ENCODE assay signal across 1 cellular context in the genomic region with DNA sequence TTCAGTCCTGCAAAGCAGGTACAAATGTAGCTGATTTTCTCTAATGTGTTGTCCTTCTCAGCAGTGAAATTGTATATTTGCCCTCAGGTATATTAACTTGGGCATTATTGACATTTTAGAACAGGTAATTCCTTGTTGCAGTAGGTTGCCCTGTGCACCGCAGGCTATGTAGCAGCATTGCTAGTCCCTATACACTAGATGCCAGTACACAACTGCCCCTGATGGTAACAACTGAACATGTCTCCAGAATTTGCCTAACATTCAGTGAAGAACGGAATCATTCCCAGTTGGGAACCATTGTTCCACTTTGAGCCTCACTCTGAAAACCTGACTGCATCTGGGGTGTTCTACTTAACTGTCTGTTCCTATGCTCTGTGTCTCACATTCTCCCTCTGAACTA.
A peak's percentile ranks its signal among the peaks of the same experiment; 100 is the strongest.
TF ChIP-seq lines count a peak whose summit lies in the region.

No MANE protein-coding gene starts in this region.

TF ChIP-seq in HepG2, 621 proteins besides CTCF, POLR2A, EP300 and RAD21 (continued from another document):
- TF ChIP-seq, protein P1, sequence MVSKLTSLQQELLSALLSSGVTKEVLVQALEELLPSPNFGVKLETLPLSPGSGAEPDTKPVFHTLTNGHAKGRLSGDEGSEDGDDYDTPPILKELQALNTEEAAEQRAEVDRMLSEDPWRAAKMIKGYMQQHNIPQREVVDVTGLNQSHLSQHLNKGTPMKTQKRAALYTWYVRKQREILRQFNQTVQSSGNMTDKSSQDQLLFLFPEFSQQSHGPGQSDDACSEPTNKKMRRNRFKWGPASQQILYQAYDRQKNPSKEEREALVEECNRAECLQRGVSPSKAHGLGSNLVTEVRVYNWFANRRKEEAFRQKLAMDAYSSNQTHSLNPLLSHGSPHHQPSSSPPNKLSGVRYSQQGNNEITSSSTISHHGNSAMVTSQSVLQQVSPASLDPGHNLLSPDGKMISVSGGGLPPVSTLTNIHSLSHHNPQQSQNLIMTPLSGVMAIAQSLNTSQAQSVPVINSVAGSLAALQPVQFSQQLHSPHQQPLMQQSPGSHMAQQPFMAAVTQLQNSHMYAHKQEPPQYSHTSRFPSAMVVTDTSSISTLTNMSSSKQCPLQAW (CRISPR knock-in tag; IDR thresholded peaks at IDR 0.05): 0 out of 2 replicates have a peak, but pooled peaks have one; percentile 28
- peak; percentile 97 for TF ChIP-seq ZNF12 (CRISPR knock-in tag; IDR thresholded peaks at IDR 0.05)
- peak; percentile 31; the same call in 1 of the 2 replicates for TF ChIP-seq BCL6 (CRISPR knock-in tag; IDR thresholded peaks at IDR 0.05)
- peak; percentile 44; the same call in 1 of the 2 replicates for TF ChIP-seq ZNF614 (CRISPR knock-in tag; IDR thresholded peaks at IDR 0.05; ENCODE audit: borderline replicate concordance)
- no peak for TF ChIP-seq ZNF607 (CRISPR knock-in tag; IDR thresholded peaks at IDR 0.05; ENCODE audit: borderline replicate concordance)
- TF ChIP-seq, protein P2, sequence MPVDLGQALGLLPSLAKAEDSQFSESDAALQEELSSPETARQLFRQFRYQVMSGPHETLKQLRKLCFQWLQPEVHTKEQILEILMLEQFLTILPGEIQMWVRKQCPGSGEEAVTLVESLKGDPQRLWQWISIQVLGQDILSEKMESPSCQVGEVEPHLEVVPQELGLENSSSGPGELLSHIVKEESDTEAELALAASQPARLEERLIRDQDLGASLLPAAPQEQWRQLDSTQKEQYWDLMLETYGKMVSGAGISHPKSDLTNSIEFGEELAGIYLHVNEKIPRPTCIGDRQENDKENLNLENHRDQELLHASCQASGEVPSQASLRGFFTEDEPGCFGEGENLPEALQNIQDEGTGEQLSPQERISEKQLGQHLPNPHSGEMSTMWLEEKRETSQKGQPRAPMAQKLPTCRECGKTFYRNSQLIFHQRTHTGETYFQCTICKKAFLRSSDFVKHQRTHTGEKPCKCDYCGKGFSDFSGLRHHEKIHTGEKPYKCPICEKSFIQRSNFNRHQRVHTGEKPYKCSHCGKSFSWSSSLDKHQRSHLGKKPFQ (CRISPR knock-in tag; IDR thresholded peaks at IDR 0.05; ENCODE audit: insufficient replicate concordance): no peak
- TF ChIP-seq ZNF644 (CRISPR knock-in tag; IDR thresholded peaks at IDR 0.05; ENCODE audit: low read depth): peak; percentile 82
- TF ChIP-seq, protein P3, sequence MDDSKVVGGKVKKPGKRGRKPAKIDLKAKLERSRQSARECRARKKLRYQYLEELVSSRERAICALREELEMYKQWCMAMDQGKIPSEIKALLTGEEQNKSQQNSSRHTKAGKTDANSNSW (CRISPR knock-in tag; IDR thresholded peaks at IDR 0.05; ENCODE audit: borderline replicate concordance): no peak
- TF ChIP-seq SIN3B (IDR thresholded peaks at IDR 0.05; ENCODE audit: low read length): no peak
- no peak for TF ChIP-seq ZNF672 (CRISPR knock-in tag; IDR thresholded peaks at IDR 0.05)
- TF ChIP-seq TBX3 (IDR thresholded peaks at IDR 0.05; ENCODE audit: borderline replicate concordance): no peak
- no peak for TF ChIP-seq NFE2 (CRISPR knock-in tag; IDR thresholded peaks at IDR 0.05)
- 0 out of 2 replicates have a peak, but pooled peaks have one; percentile 40 for TF ChIP-seq ZBTB20 (CRISPR knock-in tag; IDR thresholded peaks at IDR 0.05; ENCODE audit: borderline replicate concordance, low read depth)
- peak; percentile 41; the same call in 1 of the 2 replicates for TF ChIP-seq ZNF605 (CRISPR knock-in tag; IDR thresholded peaks at IDR 0.05)
- peak; percentile 36 for TF ChIP-seq MED1 (CRISPR knock-in tag; IDR thresholded peaks at IDR 0.05)
- TF ChIP-seq ZFYVE20 (CRISPR knock-in tag; IDR thresholded peaks at IDR 0.05; ENCODE audit: borderline replicate concordance, low read depth): no peak
- TF ChIP-seq, protein P4, sequence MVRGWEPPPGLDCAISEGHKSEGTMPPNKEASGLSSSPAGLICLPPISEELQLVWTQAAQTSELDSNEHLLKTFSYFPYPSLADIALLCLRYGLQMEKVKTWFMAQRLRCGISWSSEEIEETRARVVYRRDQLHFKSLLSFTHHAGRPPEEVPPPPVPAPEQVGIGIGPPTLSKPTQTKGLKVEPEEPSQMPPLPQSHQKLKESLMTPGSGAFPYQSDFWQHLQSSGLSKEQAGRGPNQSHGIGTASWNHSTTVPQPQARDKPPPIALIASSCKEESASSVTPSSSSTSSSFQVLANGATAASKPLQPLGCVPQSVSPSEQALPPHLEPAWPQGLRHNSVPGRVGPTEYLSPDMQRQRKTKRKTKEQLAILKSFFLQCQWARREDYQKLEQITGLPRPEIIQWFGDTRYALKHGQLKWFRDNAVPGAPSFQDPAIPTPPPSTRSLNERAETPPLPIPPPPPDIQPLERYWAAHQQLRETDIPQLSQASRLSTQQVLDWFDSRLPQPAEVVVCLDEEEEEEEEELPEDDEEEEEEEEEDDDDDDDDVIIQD (CRISPR knock-in tag; IDR thresholded peaks at IDR 0.05; ENCODE audit: low read depth): peak; percentile 79; the same call in 1 of the 2 replicates
- TF ChIP-seq, protein P5, sequence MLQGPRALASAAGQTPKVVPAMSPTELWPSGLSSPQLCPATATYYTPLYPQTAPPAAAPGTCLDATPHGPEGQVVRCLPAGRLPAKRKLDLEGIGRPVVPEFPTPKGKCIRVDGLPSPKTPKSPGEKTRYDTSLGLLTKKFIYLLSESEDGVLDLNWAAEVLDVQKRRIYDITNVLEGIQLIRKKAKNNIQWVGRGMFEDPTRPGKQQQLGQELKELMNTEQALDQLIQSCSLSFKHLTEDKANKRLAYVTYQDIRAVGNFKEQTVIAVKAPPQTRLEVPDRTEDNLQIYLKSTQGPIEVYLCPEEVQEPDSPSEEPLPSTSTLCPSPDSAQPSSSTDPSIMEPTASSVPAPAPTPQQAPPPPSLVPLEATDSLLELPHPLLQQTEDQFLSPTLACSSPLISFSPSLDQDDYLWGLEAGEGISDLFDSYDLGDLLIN (CRISPR knock-in tag; IDR thresholded peaks at IDR 0.05; ENCODE audit: borderline replicate concordance): no peak
- peak; percentile 68 for TF ChIP-seq ZMYM4 (CRISPR knock-in tag; IDR thresholded peaks at IDR 0.05)
- no peak for TF ChIP-seq HNF4A (CRISPR knock-in tag; IDR thresholded peaks at IDR 0.05)
- no peak for TF ChIP-seq RFX3 (CRISPR knock-in tag; IDR thresholded peaks at IDR 0.05)
- no peak for TF ChIP-seq ZNF3 (CRISPR knock-in tag; IDR thresholded peaks at IDR 0.05)
